1 cellular context compared by ENCODE assay signal in the genomic region with DNA sequence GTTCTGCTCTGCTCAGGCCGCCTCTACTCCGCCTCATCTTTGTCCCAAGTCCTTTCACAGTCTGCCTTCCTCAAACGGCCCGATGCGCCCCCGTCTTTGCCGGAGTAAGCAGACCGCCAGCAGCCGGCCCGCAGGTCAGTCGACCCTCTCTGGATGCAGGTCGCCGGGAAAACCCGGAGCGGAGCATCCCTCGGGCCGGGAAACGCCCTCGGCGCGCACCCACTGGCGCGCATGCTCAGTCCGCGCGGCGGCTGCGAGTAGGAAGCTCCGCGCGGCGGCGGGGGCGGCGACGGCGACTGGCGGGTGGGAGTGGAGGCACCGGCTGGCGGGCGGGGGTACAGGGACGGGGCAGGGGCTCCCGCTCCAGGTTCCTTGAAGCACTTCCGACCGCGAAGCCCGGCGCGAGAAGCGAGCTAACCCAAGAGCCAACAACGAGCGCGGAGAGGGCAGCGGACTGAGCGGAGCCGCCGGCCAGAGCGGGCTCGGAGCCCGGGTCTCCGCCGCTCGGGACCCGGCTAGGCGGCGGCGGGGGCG.
TF ChIP-seq lines count a peak whose summit lies in the region.

A gene (plus strand): TSS at position 286 of the 534 bp plus-strand sequence. CDS start 252 bp downstream, outside the sequence.

TF ChIP-seq in SK-N-SH, 30 proteins besides CTCF, POLR2A, EP300 and RAD21:
- TF ChIP-seq POLR2AphosphoS5 (IDR thresholded peaks at IDR 0.05; ENCODE audit: low read depth, low read length) (peak; percentile 40; the same call in 1 of the 2 replicates), MEF2A (IDR thresholded peaks at IDR 0.05; ENCODE audit: borderline replicate concordance, low read depth) (no peak), RCOR1 (IDR thresholded peaks at IDR 0.05; ENCODE audit: low read length) (no peak), EZH2phosphoT487 (IDR thresholded peaks at IDR 0.05; ENCODE audit: borderline replicate concordance, low read depth) (no peak), TAF1 (IDR thresholded peaks at IDR 0.05; ENCODE audit: borderline replicate concordance, low read depth, low read length) (peak; percentile 71; the same call in 1 of the 2 replicates), RFX5 (IDR thresholded peaks at IDR 0.05; ENCODE audit: low read length) (no peak), SIN3A (IDR thresholded peaks at IDR 0.05; ENCODE audit: borderline replicate concordance, low read depth, low read length) (0 out of 2 replicates have a peak, but pooled peaks have one; percentile 22), GABPA (IDR thresholded peaks at IDR 0.05; ENCODE audit: low read depth) (peak; percentile 26), NRF1 (IDR thresholded peaks at IDR 0.05; ENCODE audit: low read depth, low read length) (peak; percentile 70), MXI1 (IDR thresholded peaks at IDR 0.05; ENCODE audit: low read depth, low read length) (no peak), JUND (IDR thresholded peaks at IDR 0.05) (peak; percentile 26; the same call in 1 of the 2 replicates), ELF1 (IDR thresholded peaks at IDR 0.05) (no peak), GATA2 (CRISPR knock-in tag; IDR thresholded peaks at IDR 0.05) (no peak)
- TF ChIP-seq, protein P1, sequence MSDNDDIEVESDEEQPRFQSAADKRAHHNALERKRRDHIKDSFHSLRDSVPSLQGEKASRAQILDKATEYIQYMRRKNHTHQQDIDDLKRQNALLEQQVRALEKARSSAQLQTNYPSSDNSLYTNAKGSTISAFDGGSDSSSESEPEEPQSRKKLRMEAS (IDR thresholded peaks at IDR 0.05; ENCODE audit: low read depth) = peak; percentile 1; the same call in 1 of the 2 replicates
- TF ChIP-seq, protein P2, sequence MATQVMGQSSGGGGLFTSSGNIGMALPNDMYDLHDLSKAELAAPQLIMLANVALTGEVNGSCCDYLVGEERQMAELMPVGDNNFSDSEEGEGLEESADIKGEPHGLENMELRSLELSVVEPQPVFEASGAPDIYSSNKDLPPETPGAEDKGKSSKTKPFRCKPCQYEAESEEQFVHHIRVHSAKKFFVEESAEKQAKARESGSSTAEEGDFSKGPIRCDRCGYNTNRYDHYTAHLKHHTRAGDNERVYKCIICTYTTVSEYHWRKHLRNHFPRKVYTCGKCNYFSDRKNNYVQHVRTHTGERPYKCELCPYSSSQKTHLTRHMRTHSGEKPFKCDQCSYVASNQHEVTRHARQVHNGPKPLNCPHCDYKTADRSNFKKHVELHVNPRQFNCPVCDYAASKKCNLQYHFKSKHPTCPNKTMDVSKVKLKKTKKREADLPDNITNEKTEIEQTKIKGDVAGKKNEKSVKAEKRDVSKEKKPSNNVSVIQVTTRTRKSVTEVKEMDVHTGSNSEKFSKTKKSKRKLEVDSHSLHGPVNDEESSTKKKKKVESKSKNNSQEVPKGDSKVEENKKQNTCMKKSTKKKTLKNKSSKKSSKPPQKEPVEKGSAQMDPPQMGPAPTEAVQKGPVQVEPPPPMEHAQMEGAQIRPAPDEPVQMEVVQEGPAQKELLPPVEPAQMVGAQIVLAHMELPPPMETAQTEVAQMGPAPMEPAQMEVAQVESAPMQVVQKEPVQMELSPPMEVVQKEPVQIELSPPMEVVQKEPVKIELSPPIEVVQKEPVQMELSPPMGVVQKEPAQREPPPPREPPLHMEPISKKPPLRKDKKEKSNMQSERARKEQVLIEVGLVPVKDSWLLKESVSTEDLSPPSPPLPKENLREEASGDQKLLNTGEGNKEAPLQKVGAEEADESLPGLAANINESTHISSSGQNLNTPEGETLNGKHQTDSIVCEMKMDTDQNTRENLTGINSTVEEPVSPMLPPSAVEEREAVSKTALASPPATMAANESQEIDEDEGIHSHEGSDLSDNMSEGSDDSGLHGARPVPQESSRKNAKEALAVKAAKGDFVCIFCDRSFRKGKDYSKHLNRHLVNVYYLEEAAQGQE (IDR thresholded peaks at IDR 0.05; ENCODE audit: low read depth, low read length) = 0 out of 2 replicates have a peak, but pooled peaks have one; percentile 5
- TF ChIP-seq, protein P3, sequence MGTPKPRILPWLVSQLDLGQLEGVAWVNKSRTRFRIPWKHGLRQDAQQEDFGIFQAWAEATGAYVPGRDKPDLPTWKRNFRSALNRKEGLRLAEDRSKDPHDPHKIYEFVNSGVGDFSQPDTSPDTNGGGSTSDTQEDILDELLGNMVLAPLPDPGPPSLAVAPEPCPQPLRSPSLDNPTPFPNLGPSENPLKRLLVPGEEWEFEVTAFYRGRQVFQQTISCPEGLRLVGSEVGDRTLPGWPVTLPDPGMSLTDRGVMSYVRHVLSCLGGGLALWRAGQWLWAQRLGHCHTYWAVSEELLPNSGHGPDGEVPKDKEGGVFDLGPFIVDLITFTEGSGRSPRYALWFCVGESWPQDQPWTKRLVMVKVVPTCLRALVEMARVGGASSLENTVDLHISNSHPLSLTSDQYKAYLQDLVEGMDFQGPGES (IDR thresholded peaks at IDR 0.05; ENCODE audit: low read depth, low read length) = no peak
TF ChIP-seq in SK-N-SH: peak in this region for 8.
